Comparison of ENCODE assay signal across 16 cellular contexts in genomic region chr10:89632824-89633223, GRCh38. TPM values are rescaled to one million over a fixed set of nuclear protein-coding genes. Genes with fewer than 3 reads are reported as not detected.
DNase-seq lines count a peak whose midpoint lies in the region; ATAC-seq, FAIRE-seq and TF ChIP-seq lines count a peak whose summit lies in the region.
"Had no signal": no experiment of that assay in that cellular context is flagged by ENCODE, and none has a peak within 500 bp of the region (broad histone marks: within the 10 kb centered on the region; RNA-seq: fewer than 3 reads in every experiment).

No MANE protein-coding gene starts in this region.

- BruUV-seq in Caco-2 (replicated peaks; lab: Mats Ljungman, UMichigan), result no TSS peak

- no peak for FAIRE-seq in A549 (lab: Jason Lieb, UNC)
- FAIRE-seq in kidney (lab: Jason Lieb, UNC), result no peak

- H3K4me3 ChIP-seq in A549 (no peak overlapping the region), GM23338 (no peak overlapping the region), kidney (ENCODE audit: low read length in 2 of 2) (no peak overlapping the region), neural progenitor cell (no peak overlapping the region), thyroid gland (replicated peaks in 1 of 3) (no peak overlapping the region), Caco-2 (ENCODE audit: low read depth, low read length) (no peak overlapping the region)
- H3K4me3 ChIP-seq: BLaER1 treated with 17β-estradiol and CSF1 and Interleukin-3, amounts not matched to agents 10 nM and 100 nM had no signal

- no peaks in the 10 kb centered on the region for H3K9me3 ChIP-seq in A549
- no peaks in the 10 kb centered on the region for H3K9me3 ChIP-seq in kidney (ENCODE audit: control insufficient read depth in 1 of 2, low read length in 2 of 2)
- no peaks in the 10 kb centered on the region for H3K9me3 ChIP-seq in neural progenitor cell (ENCODE audit: low read depth)
- H3K9me3 ChIP-seq in thyroid gland, result no peaks in the 10 kb centered on the region
- H3K9me3 ChIP-seq in Caco-2, result no peaks in the 10 kb centered on the region

- H3K4me3 Mint-ChIP-seq in GM23338 (no peak overlapping the region), neural progenitor cell (no peak overlapping the region), Caco-2 (ENCODE audit: unreplicated experiment) (no peak overlapping the region)
- H3K4me3 Mint-ChIP-seq: CD8-positive, alpha-beta memory T cell; H9; IgD-negative memory B cell had no signal

- POLR2A ChIA-PET in A549 (lab: Yijun Ruan, JAX), result interaction anchor here (0.7 to 2.2 kb wide), 2 partner anchors 11 to 68 kb away, joined by 4 to 25 read pairs; partner anchors contain the start of gene KIF20B
- POLR2A ChIA-PET in Caco-2 (lab: Charles Lee), result interaction anchor here (0.6 kb wide), 1 partner anchor 244 kb away, joined by 5 read pairs; no protein-coding TSS in a partner anchor

- H3K36me3 Mint-ChIP-seq in GM23338 (ENCODE audit: low read depth), result peaks cover 23% of the 10 kb centered on the region; the same call in 2 of the 3 replicates
- peaks cover 25% of the 10 kb centered on the region for H3K36me3 Mint-ChIP-seq in neural progenitor cell
- H3K36me3 Mint-ChIP-seq in Caco-2 (ENCODE audit: insufficient read depth, unreplicated experiment), result no peaks in the 10 kb centered on the region
- H3K36me3 Mint-ChIP-seq: CD8-positive, alpha-beta memory T cell had no signal

- H3F3A ChIP-seq in GM23338 (replicated peaks; ENCODE audit: low read depth) (no peaks in the 10 kb centered on the region), neural progenitor cell (ENCODE audit: low read depth) (no peaks in the 10 kb centered on the region)

- CTCF ChIA-PET in A549 (lab: Yijun Ruan, JAX) (interaction anchor here (0.5 to 1.1 kb wide), 2 partner anchors 10 to 99 kb away, joined by 4 to 5 read pairs; no protein-coding TSS in a partner anchor), Caco-2 (lab: Charles Lee) (no interaction called here)

- H3K4me2 ChIP-seq in A549 (peak overlapping the region; percentile 59), GM23338 (no peak overlapping the region), neural progenitor cell (no peak overlapping the region)
- H3K4me2 ChIP-seq: BLaER1 treated with 17β-estradiol and CSF1 and Interleukin-3, amounts not matched to agents 10 nM and 100 nM had no signal

- DNase-seq in A549 (ENCODE audit: low read depth in 1 of 2, low spot score in 1 of 2), result no peak
- DNase-seq in GM23338 (ENCODE audit: low spot score), result no peak
- no peak for DNase-seq in kidney
- no peak for DNase-seq in neural progenitor cell (ENCODE audit: low spot score)
- no peak for DNase-seq in NCI-H2171 (lab: John Stamatoyannopoulos, UW)
- no peak for DNase-seq in thyroid gland
- DNase-seq in Caco-2, result no peak
- DNase-seq: CD8-positive, alpha-beta memory T cell; H9; NCI-H1105; NCI-H1694; NCI-H524 treated with DMSO at 0.1 percent for 48 hours; SHP77 had no signal

- H3K27ac ChIP-seq in A549 (peak overlapping the region in 1 of 2 experiments; percentile 52; a peak in 3 of 6 replicates), GM23338 (ENCODE audit: low read depth) (no peak overlapping the region), kidney (ENCODE audit: low read depth in 2 of 2, low read length in 2 of 2) (peak overlapping the region; percentile 86 to 88), neural progenitor cell (peak overlapping the region; percentile 20), thyroid gland (no peak overlapping the region)
- H3K27ac ChIP-seq: BLaER1 treated with 17β-estradiol and CSF1 and Interleukin-3, amounts not matched to agents 10 nM and 100 nM had no signal

- intact Hi-C loops in kidney (cut with DNase I), result no loop called here
- intact Hi-C loops in thyroid gland (cut with DNase I), result no loop called here
- intact Hi-C loops in Caco-2 (cut with micrococcal nuclease; ENCODE audit: unreplicated experiment), result loop anchor here (5.0 kb wide), 1 partner anchor 41 kb away; no protein-coding TSS in a partner anchor

- H3K27me3 ChIP-seq in GM23338 (ENCODE audit: insufficient read depth) (no peaks in the 10 kb centered on the region), neural progenitor cell (no peaks in the 10 kb centered on the region), thyroid gland (no peaks in the 10 kb centered on the region), Caco-2 (replicated peaks; ENCODE audit: control insufficient read depth, insufficient read depth, low read length) (no peaks in the 10 kb centered on the region)
- H3K27me3 ChIP-seq: BLaER1 treated with 17β-estradiol and CSF1 and Interleukin-3, amounts not matched to agents 10 nM and 100 nM had no signal

- TF ChIP-seq POLR2A in A549 (IDR thresholded peaks at IDR 0.05; ENCODE audit: low read length) (no peak), thyroid gland (IDR thresholded peaks at IDR 0.05) (no peak)

- WGBS in A549 (ENCODE audit: missing lambda C conversion rate), result 0% methylated on average over 1 of the region's 1 CpG
- WGBS in thyroid gland, 2 donors, result 84 to 95% methylated on average over 1 of the region's 1 CpG

- H2AFZ ChIP-seq in GM23338 (no peak overlapping the region), neural progenitor cell (replicated peaks) (no peak overlapping the region)

- H3K9me3 Mint-ChIP-seq in GM23338 (no peaks in the 10 kb centered on the region), neural progenitor cell (no peaks in the 10 kb centered on the region), Caco-2 (ENCODE audit: unreplicated experiment) (no peaks in the 10 kb centered on the region)
- H3K9me3 Mint-ChIP-seq: CD8-positive, alpha-beta memory T cell; H9; IgD-negative memory B cell had no signal

- H3K27me3 Mint-ChIP-seq in GM23338 (ENCODE audit: insufficient read depth, low read depth, poor library complexity) (peaks cover 6% of the 10 kb centered on the region), neural progenitor cell (ENCODE audit: insufficient read depth, low read depth) (no peaks in the 10 kb centered on the region), Caco-2 (ENCODE audit: insufficient read depth, unreplicated experiment) (no peaks in the 10 kb centered on the region)
- H3K27me3 Mint-ChIP-seq: CD8-positive, alpha-beta memory T cell; IgD-negative memory B cell had no signal

- H3K4me1 ChIP-seq in A549, result peaks cover 37% of the 10 kb centered on the region
- H3K4me1 ChIP-seq in GM23338 (ENCODE audit: insufficient read depth), result no peaks in the 10 kb centered on the region
- H3K4me1 ChIP-seq in kidney (ENCODE audit: control insufficient read depth in 1 of 2, insufficient read depth in 1 of 2, low read depth in 1 of 2, low read length in 2 of 2), result peaks cover 9 to 44% of the 10 kb centered on the region in 2 donors
- H3K4me1 ChIP-seq in neural progenitor cell, result no peaks in the 10 kb centered on the region
- peaks cover 0 to 5% of the 10 kb centered on the region in 2 donors for H3K4me1 ChIP-seq in thyroid gland
- H3K4me1 ChIP-seq in Caco-2, result peaks cover 16% of the 10 kb centered on the region; the same call in 1 of the 2 replicates

- no peak for TF ChIP-seq EP300 in A549 (IDR thresholded peaks at IDR 0.05)

- H3K36me3 ChIP-seq in GM23338 (ENCODE audit: insufficient read depth) (peaks cover 15% of the 10 kb centered on the region; the same call in 1 of the 2 replicates), kidney (ENCODE audit: control insufficient read depth in 1 of 2, insufficient read depth in 2 of 2, low read length in 2 of 2) (peaks cover 0 to 6% of the 10 kb centered on the region in 2 donors), neural progenitor cell (peaks cover under 1% of the 10 kb centered on the region), thyroid gland (no peaks in the 10 kb centered on the region), Caco-2 (ENCODE audit: control insufficient read depth, insufficient read depth, low read length) (no peaks in the 10 kb centered on the region; the same call in 1 of the 2 replicates)

- H3K27ac Mint-ChIP-seq in GM23338, result peak overlapping the region; percentile 47; the same call in 1 of the 2 replicates
- H3K27ac Mint-ChIP-seq in neural progenitor cell, result no peak overlapping the region
- H3K27ac Mint-ChIP-seq in Caco-2 (ENCODE audit: unreplicated experiment), result no peak overlapping the region
- H3K27ac Mint-ChIP-seq: CD8-positive, alpha-beta memory T cell; IgD-negative memory B cell had no signal

- H3K4me1 Mint-ChIP-seq in GM23338, result peaks cover 6% of the 10 kb centered on the region; the same call in 1 of the 3 replicates
- H3K4me1 Mint-ChIP-seq in neural progenitor cell, result no peaks in the 10 kb centered on the region
- peaks cover 9% of the 10 kb centered on the region for H3K4me1 Mint-ChIP-seq in Caco-2 (ENCODE audit: low read depth, unreplicated experiment)
- H3K4me1 Mint-ChIP-seq: CD8-positive, alpha-beta memory T cell; IgD-negative memory B cell had no signal

- H3K79me2 ChIP-seq in GM23338 (replicated peaks; ENCODE audit: insufficient read depth) (peaks cover 100% of the 10 kb centered on the region), neural progenitor cell (ENCODE audit: low read depth) (peaks cover 100% of the 10 kb centered on the region)

- no peaks in the 10 kb centered on the region for H3K9me2 ChIP-seq in GM23338 (ENCODE audit: insufficient read depth)

- H4K20me1 ChIP-seq in GM23338 (replicated peaks; ENCODE audit: insufficient read depth), result peaks cover 23% of the 10 kb centered on the region
- H4K20me1 ChIP-seq in neural progenitor cell (ENCODE audit: low read depth), result peaks cover 35% of the 10 kb centered on the region

- ATAC-seq in A549, result peak; percentile 18 to 37; a peak in 2 of 6 replicates
- ATAC-seq in GM23338, result no peak
- ATAC-seq in HG03342 (IDR thresholded peaks at IDR 0.05; ENCODE audit: unreplicated experiment), result no peak

- TF ChIP-seq CTCF in A549 (IDR thresholded peaks at IDR 0.05) (no peak), GM23338 (conservative IDR thresholded peaks at IDR 0.05; ENCODE audit: low read depth in 2 of 2) (no peak), kidney (IDR thresholded peaks at IDR 0.05; ENCODE audit: borderline replicate concordance, extremely low read depth, insufficient read depth) (no peak), neural progenitor cell (IDR thresholded peaks at IDR 0.05) (no peak), thyroid gland (IDR thresholded peaks at IDR 0.05) (no peak), Caco-2 (IDR thresholded peaks at IDR 0.05; ENCODE audit: insufficient read depth in 1 of 2, low read depth in 1 of 2, low read length in 1 of 2, severe bottlenecking in 1 of 2, unreplicated experiment in 1 of 2) (no peak)

- H3K9ac ChIP-seq in kidney (ENCODE audit: low read length in 2 of 2) (peak overlapping the region in 1 of 2 donors; percentile 59), neural progenitor cell (no peak overlapping the region)
- H3K9ac ChIP-seq: BLaER1 treated with 17β-estradiol and CSF1 and Interleukin-3, amounts not matched to agents 10 nM and 100 nM had no signal

- TF ChIP-seq RAD21 in A549 (conservative IDR thresholded peaks at IDR 0.05 in 1 of 2, IDR thresholded peaks at IDR 0.05 in 1 of 2), result no peak

RNA-seq across cellular contexts. Expression of gene PANK1, which starts 12.2 kb away (rescaled TPM):
- polyA plus RNA-seq in A549 (2011; rRNA removed) (9.0 and 10.5 TPM in 2 replicates), A549 (2017; fragmentation: RNase III; extraction: RNeasy Plus Mini Kit Qiagen cat#74134 plus additional on column Dnase treatment) (5.5 to 6.7 TPM (median 5.6 TPM) in 3 replicates), GM23338 (2016; fragmentation: Nextera tagmentation; extraction: Ambion mirVana) (14.6 and 15.2 TPM in 2 replicates), kidney (ENCODE audit: insufficient read depth, low read depth, low replicate concordance) (31.3 TPM)
- 2.6 and 3.1 TPM in 2 replicates for polyA plus RNA-seq in A549 (2012; cell fraction: cytosol; rRNA removed)
- polyA plus RNA-seq in A549 (2012; cell fraction: nucleus; rRNA removed), result 0.95 and 1.1 TPM in 2 replicates
- polyA minus RNA-seq in A549 (2011; rRNA and poly(A)+ RNA removed), result 7.6 and 10.6 TPM in 2 replicates
- 44.7 and 62.5 TPM in 2 replicates for total RNA-seq in GM23338 (2014; rRNA removed; shearing (Covaris generic))
- total RNA-seq in kidney (5.4 TPM), neural progenitor cell (ENCODE audit: low replicate concordance) (38.0 and 49.0 TPM in 2 replicates), thyroid gland (10 to 100 TPM; 20.6 to 40.6 (median 26.9) TPM), Caco-2 (2022) (22.7 and 24.0 TPM in 2 replicates)

Comparison
In these comparisons a context has a peak if more than half of its experiments do, and no peak if none do; other contexts are left out.
1. ATAC-seq: peak in A549 (2 of 2); none in GM23338 (single experiment) and HG03342 (single experiment).
2. H3K27ac ChIP-seq: peak in kidney (2 of 2) and neural progenitor cell (single experiment); none in GM23338 (single experiment) and thyroid gland (0 of 3).